Comparison of ENCODE assay signal across 8 cellular contexts in the genomic region with DNA sequence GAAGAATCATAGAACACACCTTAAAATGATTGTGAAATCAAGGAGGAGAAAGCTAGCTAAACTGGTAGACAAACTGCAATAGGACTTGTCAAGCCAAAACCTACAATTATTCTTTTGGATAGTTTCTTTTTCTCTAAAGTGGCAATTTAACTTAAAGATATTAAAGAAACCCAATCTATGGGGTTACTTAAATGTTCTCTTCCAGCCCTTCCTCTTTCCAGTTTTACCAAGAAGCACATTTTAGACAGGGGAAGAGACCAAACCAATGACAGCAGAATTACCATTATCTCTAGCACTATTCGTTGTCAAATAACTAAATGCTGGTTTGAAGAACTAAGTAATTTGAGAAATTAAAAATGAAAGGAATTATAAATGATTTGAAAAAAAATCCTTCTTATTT. TPM values are rescaled to one million over a fixed set of nuclear protein-coding genes. Genes with fewer than 3 reads are reported as not detected.
DNase-seq lines count a peak whose midpoint lies in the region; ATAC-seq, FAIRE-seq and TF ChIP-seq lines count a peak whose summit lies in the region.

No MANE protein-coding gene starts in this region.

- no peak for ATAC-seq in GM18909 (IDR thresholded peaks at IDR 0.05; ENCODE audit: poor library complexity, unreplicated experiment)
- no peak for ATAC-seq in HG02885 (IDR thresholded peaks at IDR 0.05; ENCODE audit: poor library complexity, unreplicated experiment)

- TF ChIP-seq POLR2A in esophagus muscularis mucosa (IDR thresholded peaks at IDR 0.05; ENCODE audit: low read depth) = no peak

- 15% methylated on average over 1 of the region's 1 CpG for WGBS in esophagus muscularis mucosa

- peak overlapping the region; percentile 93 for H3K4me2 ChIP-seq in PC-9

- peaks cover 8% of the 10 kb centered on the region; the same call in 1 of the 2 replicates for H3K27me3 ChIP-seq in PC-9 (ENCODE audit: insufficient read depth, low read depth)
- no peaks in the 10 kb centered on the region for H3K27me3 ChIP-seq in esophagus muscularis mucosa

- H2AFZ ChIP-seq in PC-9 = peak overlapping the region; percentile 66; the same call in 1 of the 2 replicates

- H3K27ac ChIP-seq in PC-9 (no peak overlapping the region), esophagus muscularis mucosa (replicated peaks in 1 of 4) (peak overlapping the region; percentile 97 to 99 (median 99))

- H3K36me3 ChIP-seq in PC-9 (ENCODE audit: low read depth) = no peaks in the 10 kb centered on the region
- H3K36me3 ChIP-seq in esophagus muscularis mucosa = no peaks in the 10 kb centered on the region

- TF ChIP-seq CTCF in GM12875 (IDR thresholded peaks at IDR 0.05; ENCODE audit: borderline replicate concordance, insufficient read depth, low read depth, low read length) = no peak
- no peak for TF ChIP-seq CTCF in PC-9 (conservative IDR thresholded peaks at IDR 0.05)
- no peak for TF ChIP-seq CTCF in esophagus muscularis mucosa (IDR thresholded peaks at IDR 0.05)
- TF ChIP-seq CTCF in retinal pigment epithelial cell (conservative IDR thresholded peaks at IDR 0.05; ENCODE audit: low read depth, low read length) = no peak

- FAIRE-seq in GM19239 (lab: Jason Lieb, UNC) = no peak

- H3K9me3 ChIP-seq in PC-9 (ENCODE audit: insufficient read depth, low read depth) = no peaks in the 10 kb centered on the region
- H3K9me3 ChIP-seq in esophagus muscularis mucosa = no peaks in the 10 kb centered on the region

- BruUV-seq in PC-9 (replicated peaks; lab: Mats Ljungman, UMichigan) = no TSS peak

- H3K4me3 ChIP-seq in GM12875 (ENCODE audit: low read depth, low read length) = peak overlapping the region; percentile 44
- H3K4me3 ChIP-seq in PC-9 = peak overlapping the region; percentile 66
- H3K4me3 ChIP-seq in esophagus muscularis mucosa = peak overlapping the region; percentile 62 to 90 (median 74)
- H3K4me3 ChIP-seq in retinal pigment epithelial cell (ENCODE audit: low read length) = peak overlapping the region; percentile 80

- H3K79me2 ChIP-seq in PC-9 (ENCODE audit: low read depth) = no peaks in the 10 kb centered on the region

- no peak for TF ChIP-seq EP300 in esophagus muscularis mucosa (IDR thresholded peaks at IDR 0.05)

- intact Hi-C loops in PC-9 (cut with micrococcal nuclease; ENCODE audit: unreplicated experiment) = loop anchor here (10.0 kb wide), 1 partner anchor 210 kb away; no protein-coding TSS in a partner anchor
- intact Hi-C loops in esophagus muscularis mucosa (cut with DNase I) = loop anchor here (10.0 kb wide), 1 partner anchor 110 kb away; no protein-coding TSS in a partner anchor

- H3F3A ChIP-seq in PC-9 (ENCODE audit: insufficient read depth, low read depth) = peaks cover 10% of the 10 kb centered on the region; the same call in 1 of the 2 replicates

- H3K9me2 ChIP-seq in PC-9 (ENCODE audit: insufficient read depth) = no peaks in the 10 kb centered on the region

- CTCF ChIA-PET in PC-9 (lab: Charles Lee) = no interaction called here

- POLR2A ChIA-PET in PC-9 (lab: Charles Lee; ENCODE audit: unreplicated experiment) = interaction anchor here (0.8 kb wide), 1 partner anchor 212 kb away, joined by 6 read pairs; no protein-coding TSS in a partner anchor

- no peaks in the 10 kb centered on the region for H4K20me1 ChIP-seq in PC-9 (ENCODE audit: insufficient read depth)

- H3K4me1 ChIP-seq in PC-9 (replicated peaks; ENCODE audit: insufficient read depth) = peaks cover 10% of the 10 kb centered on the region; the same call in 1 of the 2 replicates
- H3K4me1 ChIP-seq in esophagus muscularis mucosa = peaks cover 27 to 36% (median 31%) of the 10 kb centered on the region in 4 donors

- no peak for DNase-seq in PC-9
- DNase-seq in esophagus muscularis mucosa (ENCODE audit: extremely low spot score) = no peak
- no peak for DNase-seq in retinal pigment epithelial cell (ENCODE audit: low read depth)
- no peak for DNase-seq in central memory CD4-positive, alpha-beta T cell
- no peak for DNase-seq in GM19239 (ENCODE audit: insufficient read length, low spot score)

RNA-seq across cellular contexts. Expression of a gene that starts 0.7 kb away (rescaled TPM):
- total RNA-seq in PC-9 (2021) (2.7 and 5.0 TPM in 2 replicates), esophagus muscularis mucosa (10 to 100 TPM; 16.9 to 45.4 (median 27.1) TPM)
